In genomic region chr14:53341324-53341723, GRCh38 we compare ENCODE assay signal across 24 cellular contexts.
"Had no signal": no experiment of that assay in that cellular context is flagged by ENCODE, and none has a peak within 500 bp of the region (broad histone marks: within the 10 kb centered on the region; RNA-seq: fewer than 3 reads in every experiment).

No MANE protein-coding gene starts in this region.

- H3K9me3 ChIP-seq: esophagus squamous epithelium, neutrophil, pancreas, stomach, thyroid gland had no signal

- H3K36me3 ChIP-seq: esophagus squamous epithelium, neutrophil, pancreas, stomach, thyroid gland had no signal

- H3K9me3 Mint-ChIP-seq: central memory CD8-positive, alpha-beta T cell; memory B cell; naive thymus-derived CD8-positive, alpha-beta T cell; nephron progenitor cell; stimulated activated effector memory CD8-positive, alpha-beta T cell treated with anti-CD3 and anti-CD28 coated beads, Interleukin-12 subunit alpha, Interleukin-12 subunit beta, amount 100 ng/mL, for 72 hours; type B pancreatic cell had no signal

- H3K4me3 ChIP-seq: coronary artery, esophagus squamous epithelium, lung, pancreas, stomach, thyroid gland had no signal

- ATAC-seq: left lobe of liver; naive thymus-derived CD8-positive, alpha-beta T cell; pancreas; sciatic nerve; stimulated activated effector memory CD8-positive, alpha-beta T cell treated with anti-CD3 and anti-CD28 coated beads, Interleukin-12 subunit alpha, Interleukin-12 subunit beta, amount 100 ng/mL, for 72 hours had no signal

- H3K4me1 ChIP-seq: esophagus squamous epithelium, pancreas, stomach, thyroid gland had no signal

- H3K27me3 Mint-ChIP-seq: central memory CD8-positive, alpha-beta T cell; memory B cell; naive thymus-derived CD8-positive, alpha-beta T cell; type B pancreatic cell had no signal

- H3K4me1 Mint-ChIP-seq: central memory CD8-positive, alpha-beta T cell; memory B cell; naive thymus-derived CD8-positive, alpha-beta T cell; stimulated activated effector memory CD8-positive, alpha-beta T cell treated with anti-CD3 and anti-CD28 coated beads, Interleukin-12 subunit alpha, Interleukin-12 subunit beta, amount 100 ng/mL, for 72 hours had no signal

- H3K27me3 ChIP-seq: esophagus squamous epithelium, neutrophil, pancreas, stomach, thyroid gland had no signal

- DNase-seq: dermis blood vessel endothelial cell; effector memory CD4-positive, alpha-beta T cell; erythroblast; esophagus squamous epithelium; foreskin melanocyte; hypothalamus; kidney; naive thymus-derived CD8-positive, alpha-beta T cell; nephron progenitor cell; pancreas; stimulated activated CD4-positive, alpha-beta T cell treated with anti-CD3 and anti-CD28 coated beads, Interleukin-2, amount 100 ng/mL, for 24 hours; stimulated activated CD4-positive, alpha-beta T cell treated with anti-CD3 and anti-CD28 coated beads, Interleukin-4, amount 100 ng/mL, for 24 hours; stimulated activated naive CD4-positive, alpha-beta T cell treated with Interleukin-2 at 50 U/mL for 16 hours; stomach; thyroid gland had no signal

- H3K27ac ChIP-seq: coronary artery, esophagus squamous epithelium, neutrophil, pancreas, stomach, thyroid gland had no signal

- H3K36me3 Mint-ChIP-seq: memory B cell; naive thymus-derived CD8-positive, alpha-beta T cell; stimulated activated effector memory CD8-positive, alpha-beta T cell treated with anti-CD3 and anti-CD28 coated beads, Interleukin-12 subunit alpha, Interleukin-12 subunit beta, amount 100 ng/mL, for 72 hours; type B pancreatic cell had no signal

- H3K4me3 Mint-ChIP-seq: central memory CD8-positive, alpha-beta T cell; memory B cell; naive thymus-derived CD8-positive, alpha-beta T cell; nephron progenitor cell; stimulated activated effector memory CD8-positive, alpha-beta T cell treated with anti-CD3 and anti-CD28 coated beads, Interleukin-12 subunit alpha, Interleukin-12 subunit beta, amount 100 ng/mL, for 72 hours; type B pancreatic cell had no signal

- H3K27ac Mint-ChIP-seq: memory B cell; nephron progenitor cell; stimulated activated effector memory CD8-positive, alpha-beta T cell treated with anti-CD3 and anti-CD28 coated beads, Interleukin-12 subunit alpha, Interleukin-12 subunit beta, amount 100 ng/mL, for 72 hours; type B pancreatic cell had no signal
